1 cellular context compared by ENCODE assay signal in the genomic region with DNA sequence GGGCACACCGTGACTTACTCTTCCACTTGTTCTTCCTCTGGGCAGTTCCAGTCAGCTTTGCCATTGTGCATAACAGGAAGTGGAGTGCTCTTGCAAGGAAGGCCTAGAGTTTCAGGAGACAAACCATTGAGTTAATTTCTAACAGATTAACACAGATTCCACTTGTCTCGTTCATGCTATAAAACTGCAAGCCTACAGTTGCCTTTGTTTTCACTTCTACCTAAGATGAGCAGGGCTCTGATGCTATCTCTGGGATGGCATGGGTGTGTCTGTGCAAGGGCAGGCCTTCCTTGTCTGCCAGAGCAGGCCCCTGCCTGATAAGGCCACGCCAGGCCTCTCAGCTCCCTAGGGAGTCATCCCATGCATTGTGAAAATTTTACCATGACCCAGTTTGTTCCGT.
TF ChIP-seq lines count a peak whose summit lies in the region.

No MANE protein-coding gene starts in this region.

TF ChIP-seq in HCT116, 20 proteins besides CTCF, POLR2A, EP300 and RAD21 (continued from another document):
- no peak for TF ChIP-seq CBX3 (IDR thresholded peaks at IDR 0.05; ENCODE audit: low read depth)
- TF ChIP-seq, protein P1, sequence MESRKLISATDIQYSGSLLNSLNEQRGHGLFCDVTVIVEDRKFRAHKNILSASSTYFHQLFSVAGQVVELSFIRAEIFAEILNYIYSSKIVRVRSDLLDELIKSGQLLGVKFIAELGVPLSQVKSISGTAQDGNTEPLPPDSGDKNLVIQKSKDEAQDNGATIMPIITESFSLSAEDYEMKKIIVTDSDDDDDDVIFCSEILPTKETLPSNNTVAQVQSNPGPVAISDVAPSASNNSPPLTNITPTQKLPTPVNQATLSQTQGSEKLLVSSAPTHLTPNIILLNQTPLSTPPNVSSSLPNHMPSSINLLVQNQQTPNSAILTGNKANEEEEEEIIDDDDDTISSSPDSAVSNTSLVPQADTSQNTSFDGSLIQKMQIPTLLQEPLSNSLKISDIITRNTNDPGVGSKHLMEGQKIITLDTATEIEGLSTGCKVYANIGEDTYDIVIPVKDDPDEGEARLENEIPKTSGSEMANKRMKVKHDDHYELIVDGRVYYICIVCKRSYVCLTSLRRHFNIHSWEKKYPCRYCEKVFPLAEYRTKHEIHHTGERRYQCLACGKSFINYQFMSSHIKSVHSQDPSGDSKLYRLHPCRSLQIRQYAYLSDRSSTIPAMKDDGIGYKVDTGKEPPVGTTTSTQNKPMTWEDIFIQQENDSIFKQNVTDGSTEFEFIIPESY (IDR thresholded peaks at IDR 0.05; ENCODE audit: extremely low read depth, insufficient replicate concordance, low read length): no peak
- TF ChIP-seq ELF1 (IDR thresholded peaks at IDR 0.05; ENCODE audit: borderline replicate concordance, low read depth): no peak
- TF ChIP-seq, protein P2, sequence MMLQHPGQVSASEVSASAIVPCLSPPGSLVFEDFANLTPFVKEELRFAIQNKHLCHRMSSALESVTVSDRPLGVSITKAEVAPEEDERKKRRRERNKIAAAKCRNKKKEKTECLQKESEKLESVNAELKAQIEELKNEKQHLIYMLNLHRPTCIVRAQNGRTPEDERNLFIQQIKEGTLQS (IDR thresholded peaks at IDR 0.05): no peak
- no peak for TF ChIP-seq ZNF274 (IDR thresholded peaks at IDR 0.05; ENCODE audit: low read depth, low read length)
- no peak for TF ChIP-seq JUND (IDR thresholded peaks at IDR 0.05)
- TF ChIP-seq SRF (IDR thresholded peaks at IDR 0.05; ENCODE audit: low read depth): no peak
- TF ChIP-seq YY1 (IDR thresholded peaks at IDR 0.05; ENCODE audit: extremely low read depth, insufficient replicate concordance, low read depth, low read length): no peak
- TF ChIP-seq EZH2phosphoT487 (IDR thresholded peaks at IDR 0.05; ENCODE audit: borderline replicate concordance): no peak
